ENCODE assay signal across 11 cellular contexts in genomic region chr15:65181582-65182353, GRCh38. TPM values are rescaled to one million over a fixed set of nuclear protein-coding genes. Genes with fewer than 3 reads are reported as not detected.
DNase-seq lines count a peak whose midpoint lies in the region; ATAC-seq and TF ChIP-seq lines count a peak whose summit lies in the region.
"Not testable (repeated sequence)": the region's sequence is repeated elsewhere in the genome, so short reads cannot be mapped to it uniquely, and the experiment has no call there.
"Had no signal": no experiment of that assay in that cellular context is flagged by ENCODE, and none has a peak within 500 bp of the region (broad histone marks: within the 10 kb centered on the region; RNA-seq: fewer than 3 reads in every experiment).

No MANE protein-coding gene starts in this region.

- H4K20me1 ChIP-seq in BLaER1 treated with 17β-estradiol and CSF1 and Interleukin-3, amounts not matched to agents 10 nM and 100 nM, result peaks cover 36 to 71% (median 58%) of the 10 kb centered on the region in 11 experiments; a peak in 19 of 22 replicates

- H3K4me1 Mint-ChIP-seq in activated CD8-positive, alpha-beta T cell treated with anti-CD3 and anti-CD28 coated beads for 36 hours (ENCODE audit: low read depth), result peaks cover 31% of the 10 kb centered on the region
- H3K4me1 Mint-ChIP-seq in activated naive CD8-positive, alpha-beta T cell treated with anti-CD3 and anti-CD28 coated beads for 36 hours, result peaks cover 31% of the 10 kb centered on the region
- peaks cover 31% of the 10 kb centered on the region for H3K4me1 Mint-ChIP-seq in chondrocyte (ENCODE audit: low read depth)
- peaks cover 19% of the 10 kb centered on the region for H3K4me1 Mint-ChIP-seq in mesothelial cell of epicardium
- H3K4me1 Mint-ChIP-seq in osteocyte (ENCODE audit: unreplicated experiment), result peaks cover 36% of the 10 kb centered on the region
- H3K4me1 Mint-ChIP-seq in type B pancreatic cell (ENCODE audit: unreplicated experiment), result not testable (repeated sequence)

- H3K4me3 Mint-ChIP-seq in activated CD8-positive, alpha-beta T cell treated with anti-CD3 and anti-CD28 coated beads for 36 hours, result peak overlapping the region; percentile 31
- H3K4me3 Mint-ChIP-seq in activated naive CD8-positive, alpha-beta T cell treated with anti-CD3 and anti-CD28 coated beads for 36 hours, result peak overlapping the region; percentile 52
- H3K4me3 Mint-ChIP-seq in chondrocyte (ENCODE audit: unreplicated experiment) (peak overlapping the region; percentile 22), mesothelial cell of epicardium (peak overlapping the region; percentile 20), osteocyte (ENCODE audit: unreplicated experiment) (peak overlapping the region; percentile 50), type B pancreatic cell (peak overlapping the region; percentile 44)

- H3K4me3 ChIP-seq in BLaER1 treated with 17β-estradiol and CSF1 and Interleukin-3, amounts not matched to agents 10 nM and 100 nM, result not testable (repeated sequence)

- H3K4me1 ChIP-seq in BLaER1 treated with 17β-estradiol and CSF1 and Interleukin-3, amounts not matched to agents 10 nM and 100 nM, result peaks cover 23 to 33% (median 27%) of the 10 kb centered on the region in 10 experiments

- CTCF ChIA-PET in activated CD8-positive, alpha-beta T cell treated with anti-CD3 and anti-CD28 coated beads for 36 hours (lab: Charles Lee), result interaction anchor here (1.2 to 2.4 kb wide), 4 partner anchors 15 to 148 kb away, joined by 3 to 5 read pairs (median 4); no protein-coding TSS in a partner anchor

- H3K27me3 ChIP-seq in BLaER1 treated with 17β-estradiol and CSF1 and Interleukin-3, amounts not matched to agents 10 nM and 100 nM, result not testable (repeated sequence)

- not testable (repeated sequence) for H3K9me3 ChIP-seq in BLaER1 treated with 17β-estradiol and CSF1 and Interleukin-3, amounts not matched to agents 10 nM and 100 nM (replicated peaks in 1 of 11)

- peaks cover 39 to 64% (median 53%) of the 10 kb centered on the region in 11 experiments for H3K36me3 ChIP-seq in BLaER1 treated with 17β-estradiol and CSF1 and Interleukin-3, amounts not matched to agents 10 nM and 100 nM

- peak overlapping the region in 2 of 11 experiments; percentile 16 to 97; a peak in 3 of 22 replicates for H3K9ac ChIP-seq in BLaER1 treated with 17β-estradiol and CSF1 and Interleukin-3, amounts not matched to agents 10 nM and 100 nM

- peak overlapping the region; percentile 14 to 93 (median 81); a peak in 18 of 22 replicates for H3K4me2 ChIP-seq in BLaER1 treated with 17β-estradiol and CSF1 and Interleukin-3, amounts not matched to agents 10 nM and 100 nM

- TF ChIP-seq CTCF in activated CD8-positive, alpha-beta T cell treated with anti-CD3 and anti-CD28 coated beads for 36 hours (IDR thresholded peaks at IDR 0.05); chondrocyte (IDR thresholded peaks at IDR 0.05); mesothelial cell of epicardium (IDR thresholded peaks at IDR 0.05; ENCODE audit: unreplicated experiment); osteocyte (IDR thresholded peaks at IDR 0.05); type B pancreatic cell (conservative IDR thresholded peaks at IDR 0.05): not testable (repeated sequence)

- ATAC-seq in activated CD8-positive, alpha-beta T cell treated with anti-CD3 and anti-CD28 coated beads for 36 hours, result not testable (repeated sequence)

- H3K9me3 Mint-ChIP-seq in activated CD8-positive, alpha-beta T cell treated with anti-CD3 and anti-CD28 coated beads for 36 hours; activated naive CD8-positive, alpha-beta T cell treated with anti-CD3 and anti-CD28 coated beads for 36 hours; chondrocyte (ENCODE audit: low read depth); mesothelial cell of epicardium; osteocyte (ENCODE audit: unreplicated experiment); type B pancreatic cell: not testable (repeated sequence)

- peak; percentile 18 for DNase-seq in LHCN-M2 (ENCODE audit: low read depth)
- not testable (repeated sequence) for DNase-seq in activated CD8-positive, alpha-beta T cell treated with anti-CD3 and anti-CD28 coated beads for 36 hours; activated naive CD8-positive, alpha-beta T cell treated with anti-CD3 and anti-CD28 coated beads for 36 hours; chondrocyte (ENCODE audit: low spot score); mesothelial cell of epicardium (ENCODE audit: low spot score in 2 of 2, unreplicated experiment in 2 of 2); osteocyte (ENCODE audit: extremely low spot score, unreplicated experiment); type B pancreatic cell (ENCODE audit: extremely low spot score, unreplicated experiment)

- peaks cover 28% of the 10 kb centered on the region for H3K36me3 Mint-ChIP-seq in activated CD8-positive, alpha-beta T cell treated with anti-CD3 and anti-CD28 coated beads for 36 hours (ENCODE audit: low read depth)
- peaks cover 22% of the 10 kb centered on the region for H3K36me3 Mint-ChIP-seq in activated naive CD8-positive, alpha-beta T cell treated with anti-CD3 and anti-CD28 coated beads for 36 hours
- H3K36me3 Mint-ChIP-seq in chondrocyte (ENCODE audit: low read depth); mesothelial cell of epicardium; type B pancreatic cell: not testable (repeated sequence)
- peaks cover 10% of the 10 kb centered on the region for H3K36me3 Mint-ChIP-seq in osteocyte (ENCODE audit: unreplicated experiment)

- H3K27me3 Mint-ChIP-seq in activated CD8-positive, alpha-beta T cell treated with anti-CD3 and anti-CD28 coated beads for 36 hours; activated naive CD8-positive, alpha-beta T cell treated with anti-CD3 and anti-CD28 coated beads for 36 hours; chondrocyte (ENCODE audit: low read depth); mesothelial cell of epicardium (ENCODE audit: low read depth); osteocyte (ENCODE audit: unreplicated experiment); type B pancreatic cell: not testable (repeated sequence)

- intact Hi-C loops in activated CD8-positive, alpha-beta T cell treated with anti-CD3 and anti-CD28 coated beads for 36 hours (cut with micrococcal nuclease), result not testable (repeated sequence)

- H3K27ac ChIP-seq in BLaER1 treated with 17β-estradiol and CSF1 and Interleukin-3, amounts not matched to agents 10 nM and 100 nM, result not testable (repeated sequence)

- not testable (repeated sequence) for H3K27ac Mint-ChIP-seq in activated CD8-positive, alpha-beta T cell treated with anti-CD3 and anti-CD28 coated beads for 36 hours; activated naive CD8-positive, alpha-beta T cell treated with anti-CD3 and anti-CD28 coated beads for 36 hours; chondrocyte (ENCODE audit: unreplicated experiment); mesothelial cell of epicardium; type B pancreatic cell
- peak overlapping the region; percentile 50 for H3K27ac Mint-ChIP-seq in osteocyte (ENCODE audit: unreplicated experiment)

- POLR2A ChIA-PET in activated CD8-positive, alpha-beta T cell treated with anti-CD3 and anti-CD28 coated beads for 36 hours (lab: Charles Lee), result interaction anchor here (1.2 to 2.0 kb wide), 2 partner anchors 116 to 118 kb away, joined by 5 to 6 read pairs; no protein-coding TSS in a partner anchor

RNA-seq across cellular contexts. Expression of gene CLPX, which starts 3.4 kb away (rescaled TPM):
- total RNA-seq in LHCN-M2 (2014; rRNA removed), result 29.5 and 30.7 TPM in 2 replicates
- 13.4 TPM for polyA plus RNA-seq in LHCN-M2 (2012)
- total RNA-seq in activated CD8-positive, alpha-beta T cell treated with anti-CD3 and anti-CD28 coated beads for 36 hours, result 10 to 100 TPM; 76.7 to 77.4 TPM
- 10 to 100 TPM; 70.6 to 74.9 TPM for total RNA-seq in activated naive CD8-positive, alpha-beta T cell treated with anti-CD3 and anti-CD28 coated beads for 36 hours
- total RNA-seq in chondrocyte, result 40.7 to 41.9 TPM (median 41.4 TPM) in 3 replicates
- 56.3 to 60.8 TPM (median 58.7 TPM) in 3 replicates for total RNA-seq in mesothelial cell of epicardium
- total RNA-seq in osteocyte, result 62.8 and 64.0 TPM in 2 replicates
- 52.1 and 55.1 TPM in 2 replicates for total RNA-seq in type B pancreatic cell (ENCODE audit: low replicate concordance)

RNA-seq across cellular contexts. Expression of gene CILP, which starts 29.5 kb away (rescaled TPM):
- under 0.01 and 0.17 TPM in 2 replicates for total RNA-seq in LHCN-M2 (2014; rRNA removed)
- polyA plus RNA-seq in LHCN-M2 (2012), result not detected
- not detected for total RNA-seq in activated CD8-positive, alpha-beta T cell treated with anti-CD3 and anti-CD28 coated beads for 36 hours
- total RNA-seq in activated naive CD8-positive, alpha-beta T cell treated with anti-CD3 and anti-CD28 coated beads for 36 hours, result not detected
- 0.17 to 0.22 TPM (median 0.21 TPM) in 3 replicates for total RNA-seq in chondrocyte
- 0.95 to 1.3 TPM (median 1.2 TPM) in 3 replicates for total RNA-seq in mesothelial cell of epicardium
- total RNA-seq in osteocyte, result 0.19 TPM in 1 of 2 replicates, not detected in the other
- total RNA-seq in type B pancreatic cell (ENCODE audit: low replicate concordance), result 0.07 and 1.8 TPM in 2 replicates
- total RNA-seq: A172 had no signal
- polyA plus RNA-seq: GM23338, IgD-negative memory B cell had no signal

RNA-seq across cellular contexts. Expression of gene PDCD7, which starts 48.2 kb away (rescaled TPM):
- total RNA-seq in LHCN-M2 (2014; rRNA removed) (15.6 and 18.2 TPM in 2 replicates), chondrocyte (14.7 to 24.5 TPM (median 15.1 TPM) in 3 replicates), mesothelial cell of epicardium (29.9 to 34.5 TPM (median 32.7 TPM) in 3 replicates), osteocyte (22.3 and 27.1 TPM in 2 replicates), type B pancreatic cell (ENCODE audit: low replicate concordance) (22.2 and 38.9 TPM in 2 replicates)
- 8.6 TPM for polyA plus RNA-seq in LHCN-M2 (2012)
- total RNA-seq in activated CD8-positive, alpha-beta T cell treated with anti-CD3 and anti-CD28 coated beads for 36 hours, result 10 to 100 TPM; 33.8 to 35.1 TPM
- total RNA-seq in activated naive CD8-positive, alpha-beta T cell treated with anti-CD3 and anti-CD28 coated beads for 36 hours, result 10 to 100 TPM; 33.1 to 34.3 TPM
